In genomic region chr2:106058469-106059137, GRCh38 we compare ENCODE assay signal across 28 cellular contexts.
A peak's percentile ranks its signal among the peaks of the same experiment; 100 is the strongest.
DNase-seq lines count a peak whose midpoint lies in the region; ATAC-seq lines count a peak whose summit lies in the region.
"Had no signal": no experiment of that assay in that cellular context is flagged by ENCODE, and none has a peak within 500 bp of the region (broad histone marks: within the 10 kb centered on the region; RNA-seq: fewer than 3 reads in every experiment).

No MANE protein-coding gene starts in this region.

- no peak overlapping the region for H3K4me3 ChIP-seq in trophoblast cell (ENCODE audit: low read depth, low read length)
- H3K4me3 ChIP-seq: BLaER1, dorsolateral prefrontal cortex, esophagus squamous epithelium, HAP-1, heart left ventricle, right atrium auricular region, stomach, thyroid gland had no signal

- H3K9me3 ChIP-seq in trophoblast cell (ENCODE audit: insufficient read depth, low read depth, low read length) = no peaks in the 10 kb centered on the region
- H3K9me3 ChIP-seq: BLaER1, esophagus squamous epithelium, HAP-1, heart left ventricle, right atrium auricular region, thyroid gland had no signal

- no peak overlapping the region for H4K8ac ChIP-seq in trophoblast cell (ENCODE audit: low read depth, low read length)

- no peaks in the 10 kb centered on the region for H3K27me3 Mint-ChIP-seq in activated CD4-positive, alpha-beta memory T cell treated with anti-CD3 and anti-CD28 coated beads for 36 hours
- H3K27me3 Mint-ChIP-seq in effector memory CD8-positive, alpha-beta T cell = no peaks in the 10 kb centered on the region

- no peak overlapping the region for H3K14ac ChIP-seq in trophoblast cell (ENCODE audit: low read length)

- H3K36me3 Mint-ChIP-seq in activated naive CD4-positive, alpha-beta T cell treated with anti-CD3 and anti-CD28 coated beads, Interleukin-2, amount 50 U/mL, for 72 hours = no peaks in the 10 kb centered on the region
- no peaks in the 10 kb centered on the region for H3K36me3 Mint-ChIP-seq in activated CD4-positive, alpha-beta memory T cell treated with anti-CD3 and anti-CD28 coated beads for 36 hours
- H3K36me3 Mint-ChIP-seq in effector memory CD8-positive, alpha-beta T cell (ENCODE audit: insufficient read depth) = no peaks in the 10 kb centered on the region

- no peak overlapping the region for H2AK5ac ChIP-seq in trophoblast cell (ENCODE audit: low read length)

- H3K79me2 ChIP-seq in trophoblast cell (ENCODE audit: control insufficient read depth, insufficient read depth, low read length, poor library complexity) = no peaks in the 10 kb centered on the region

- no peak overlapping the region for H3K27ac Mint-ChIP-seq in activated naive CD4-positive, alpha-beta T cell treated with anti-CD3 and anti-CD28 coated beads, Interleukin-2, amount 50 U/mL, for 72 hours
- H3K27ac Mint-ChIP-seq in activated CD4-positive, alpha-beta memory T cell treated with anti-CD3 and anti-CD28 coated beads for 36 hours = no peak overlapping the region
- H3K27ac Mint-ChIP-seq in effector memory CD8-positive, alpha-beta T cell = peak overlapping the region; percentile 82 to 90

- POLR2A ChIA-PET in activated CD4-positive, alpha-beta memory T cell treated with anti-CD3 and anti-CD28 coated beads for 36 hours (lab: Charles Lee) = no interaction called here

- no peak overlapping the region for H4K12ac ChIP-seq in trophoblast cell (ENCODE audit: low read depth, low read length)

- H3K27ac ChIP-seq in trophoblast cell (ENCODE audit: low read depth, low read length) = no peak overlapping the region
- H3K27ac ChIP-seq: BLaER1, dorsolateral prefrontal cortex, esophagus squamous epithelium, foreskin keratinocyte, heart left ventricle, KMS-11, right atrium auricular region, stomach, thyroid gland had no signal

- no peaks in the 10 kb centered on the region for H3K36me3 ChIP-seq in trophoblast cell (ENCODE audit: control insufficient read depth in 1 of 2, insufficient read depth in 2 of 2, low read length in 2 of 2)
- H3K36me3 ChIP-seq: BLaER1, esophagus squamous epithelium, HAP-1, heart left ventricle, right atrium auricular region, stomach, thyroid gland had no signal

- H3K4me3 Mint-ChIP-seq in activated CD4-positive, alpha-beta memory T cell treated with anti-CD3 and anti-CD28 coated beads for 36 hours = no peak overlapping the region
- H3K4me3 Mint-ChIP-seq in effector memory CD8-positive, alpha-beta T cell = peak overlapping the region; percentile 52 to 63

- H3K27me3 ChIP-seq in trophoblast cell (ENCODE audit: insufficient read depth, low read length) = no peaks in the 10 kb centered on the region
- H3K27me3 ChIP-seq: BLaER1, dorsolateral prefrontal cortex, esophagus squamous epithelium, heart left ventricle, right atrium auricular region, stomach, thyroid gland had no signal

- no peak overlapping the region for H4K91ac ChIP-seq in trophoblast cell (ENCODE audit: low read depth, low read length)

- no peaks in the 10 kb centered on the region for H3K79me1 ChIP-seq in trophoblast cell (ENCODE audit: low read length)

- no peak overlapping the region for H3K23ac ChIP-seq in trophoblast cell (ENCODE audit: low read length)

- peaks cover 58% of the 10 kb centered on the region for H3K4me1 Mint-ChIP-seq in activated CD4-positive, alpha-beta memory T cell treated with anti-CD3 and anti-CD28 coated beads for 36 hours (ENCODE audit: low read depth)
- H3K4me1 Mint-ChIP-seq in effector memory CD8-positive, alpha-beta T cell (ENCODE audit: low read depth in 2 of 2) = peaks cover 45 to 47% of the 10 kb centered on the region in 2 donors

- no peak overlapping the region for H3K18ac ChIP-seq in trophoblast cell (ENCODE audit: low read length)

- DNase-seq in activated naive CD4-positive, alpha-beta T cell treated with anti-CD3 and anti-CD28 coated beads, Interleukin-2, amount 50 U/mL, for 72 hours (ENCODE audit: low spot score in 2 of 2) = no peak
- DNase-seq in activated naive CD4-positive, alpha-beta T cell treated with anti-CD3 and anti-CD28 coated beads, Interleukin-2, amount 50 U/mL, for 16 hours = no peak
- DNase-seq in activated CD4-positive, alpha-beta memory T cell treated with anti-CD3 and anti-CD28 coated beads for 36 hours = peak; percentile 38
- no peak for DNase-seq in effector memory CD8-positive, alpha-beta T cell
- DNase-seq in globus pallidus (ENCODE audit: low spot score) (no peak), trophoblast cell (no peak), NCI-H510A treated with DMSO at 0.1 percent for 48 hours (lab: John Stamatoyannopoulos, UW) (no peak)
- DNase-seq: amygdala; Calu3; DMS79 treated with DMSO at 0.1 percent for 48 hours; dorsolateral prefrontal cortex; esophagus squamous epithelium; foreskin keratinocyte; GDM1; heart left ventricle; kidney glomerular epithelial cell; MM.1S; NCI-H1930; NCI-H2171 treated with DMSO at 0.1 percent for 48 hours; NCI-H524; OCI-M1; stimulated activated CD4-positive, alpha-beta T cell treated with anti-CD3 and anti-CD28 coated beads, Interleukin-2, amount 100 ng/mL, for 24 hours; stomach; thyroid gland had no signal

- no peak overlapping the region for H3K9ac ChIP-seq in trophoblast cell (ENCODE audit: low read length)
- H3K9ac ChIP-seq: BLaER1, KMS-11 had no signal

- H3K4ac ChIP-seq in trophoblast cell (ENCODE audit: low read depth, low read length) = no peak overlapping the region

- WGBS in trophoblast cell (ENCODE audit: extremely low coverage, insufficient coverage, insufficient read length) = no CpG with 5 or more reads among the region's 4 CpGs

- CTCF ChIA-PET in activated CD4-positive, alpha-beta memory T cell treated with anti-CD3 and anti-CD28 coated beads for 36 hours (lab: Charles Lee) = interaction anchor here (0.6 to 1.1 kb wide), 3 partner anchors 36 to 185 kb away, joined by 3 to 4 read pairs (median 3); no protein-coding TSS in a partner anchor

- peak; percentile 50 to 61 for ATAC-seq in activated naive CD4-positive, alpha-beta T cell treated with anti-CD3 and anti-CD28 coated beads, Interleukin-2, amount 50 U/mL, for 72 hours
- peak; percentile 62 for ATAC-seq in effector memory CD8-positive, alpha-beta T cell (replicated peaks)
- ATAC-seq: foreskin keratinocyte, heart left ventricle had no signal

- H3K4me1 ChIP-seq in trophoblast cell (ENCODE audit: control insufficient read depth in 1 of 2, insufficient read depth in 2 of 2, low read length in 2 of 2) = no peaks in the 10 kb centered on the region
- H3K4me1 ChIP-seq: HAP-1, thyroid gland had no signal

- no peak overlapping the region for H3K4me2 ChIP-seq in trophoblast cell (ENCODE audit: low read length)
- H3K4me2 ChIP-seq: BLaER1, KMS-11 had no signal

- H3K9me3 Mint-ChIP-seq in activated naive CD4-positive, alpha-beta T cell treated with anti-CD3 and anti-CD28 coated beads, Interleukin-2, amount 50 U/mL, for 72 hours = peaks cover 0 to 5% of the 10 kb centered on the region in 2 donors
- H3K9me3 Mint-ChIP-seq in activated CD4-positive, alpha-beta memory T cell treated with anti-CD3 and anti-CD28 coated beads for 36 hours = no peaks in the 10 kb centered on the region
- H3K9me3 Mint-ChIP-seq in effector memory CD8-positive, alpha-beta T cell = no peaks in the 10 kb centered on the region

- H2AFZ ChIP-seq in trophoblast cell (ENCODE audit: insufficient read depth, low read length, poor library complexity) = no peak overlapping the region

- no peak overlapping the region for H2BK12ac ChIP-seq in trophoblast cell (ENCODE audit: low read length)

- no peak overlapping the region for H2BK5ac ChIP-seq in trophoblast cell (ENCODE audit: low read depth, low read length, poor library complexity)

- no peak overlapping the region for H2BK120ac ChIP-seq in trophoblast cell (ENCODE audit: insufficient read depth, low read length, poor library complexity)

- intact Hi-C loops in activated CD4-positive, alpha-beta memory T cell treated with anti-CD3 and anti-CD28 coated beads for 36 hours (cut with micrococcal nuclease) = no loop called here

Comparison
In these comparisons a context has a peak if more than half of its experiments do, and no peak if none do; other contexts are left out.
1. H3K27ac Mint-ChIP-seq: peak in effector memory CD8-positive, alpha-beta T cell (2 of 2); none in activated naive CD4-positive, alpha-beta T cell treated with anti-CD3 and anti-CD28 coated beads, Interleukin-2, amount 50 U/mL, for 72 hours (0 of 2) and activated CD4-positive, alpha-beta memory T cell treated with anti-CD3 and anti-CD28 coated beads for 36 hours (single experiment).